11 cellular contexts compared by ENCODE assay signal in genomic region chr13:50358715-50359367, GRCh38.
DNase-seq lines count a peak whose midpoint lies in the region; TF ChIP-seq lines count a peak whose summit lies in the region.
"Had no signal": no experiment of that assay in that cellular context is flagged by ENCODE, and none has a peak within 500 bp of the region (broad histone marks: within the 10 kb centered on the region; RNA-seq: fewer than 3 reads in every experiment).

No MANE protein-coding gene starts in this region.

- H3K36me3 Mint-ChIP-seq in IgD-negative memory B cell = no peaks in the 10 kb centered on the region
- H3K36me3 Mint-ChIP-seq: CD8-positive, alpha-beta T cell had no signal

- H2AFZ ChIP-seq in PC-9 (no peak overlapping the region), hepatocyte (no peak overlapping the region)

- CTCF ChIA-PET in PC-9 (lab: Charles Lee) = no interaction called here

- H3K4me3 ChIP-seq in PC-9 (no peak overlapping the region), hepatocyte (no peak overlapping the region), stomach smooth muscle (ENCODE audit: low read length in 2 of 2) (no peak overlapping the region)
- H3K4me3 ChIP-seq: pancreas had no signal

- peaks cover 17% of the 10 kb centered on the region for H3F3A ChIP-seq in PC-9 (ENCODE audit: insufficient read depth, low read depth)

- peak overlapping the region in 2 of 4 donors; percentile 39 to 61 for H3K4me3 Mint-ChIP-seq in IgD-negative memory B cell
- H3K4me3 Mint-ChIP-seq: CD8-positive, alpha-beta T cell had no signal

- no peaks in the 10 kb centered on the region for H3K9me3 Mint-ChIP-seq in IgD-negative memory B cell
- H3K9me3 Mint-ChIP-seq: CD8-positive, alpha-beta T cell had no signal

- intact Hi-C loops in PC-9 (cut with micrococcal nuclease; ENCODE audit: unreplicated experiment) = loop anchor here (5.0 kb wide), 1 partner anchor 277 kb away; no protein-coding TSS in a partner anchor

- H3K9ac ChIP-seq in stomach smooth muscle (ENCODE audit: low read length in 2 of 2) = no peak overlapping the region

- H3K9me2 ChIP-seq in PC-9 (ENCODE audit: insufficient read depth) = no peaks in the 10 kb centered on the region
- no peaks in the 10 kb centered on the region for H3K9me2 ChIP-seq in hepatocyte (replicated peaks; ENCODE audit: insufficient read depth)

- BruUV-seq in PC-9 (replicated peaks; lab: Mats Ljungman, UMichigan) = no TSS peak

- DNase-seq in PC-9 (no peak), hepatocyte (ENCODE audit: low spot score) (no peak), NCI-H524 (lab: John Stamatoyannopoulos, UW) (no peak), T-helper 9 cell (no peak)
- no peak for DNase-seq in activated T-cell treated with anti-CD3 and anti-CD28 coated beads, Interleukin-2, amount 50 U/mL, for 48 hours
- DNase-seq: CD8-positive, alpha-beta T cell; GDM1; NCI-H1436 treated with DMSO at 0.1 percent for 48 hours; pancreas had no signal

- H3K27ac Mint-ChIP-seq in IgD-negative memory B cell = peak overlapping the region in 2 of 3 donors; percentile 0 to 3
- H3K27ac Mint-ChIP-seq: CD8-positive, alpha-beta T cell had no signal

- TF ChIP-seq CTCF in PC-9 (conservative IDR thresholded peaks at IDR 0.05) = no peak
- no peak for TF ChIP-seq CTCF in hepatocyte (IDR thresholded peaks at IDR 0.05; ENCODE audit: poor library complexity)

- H3K27ac ChIP-seq in PC-9 (peak overlapping the region; percentile 79; the same call in 1 of the 2 replicates), hepatocyte (peak overlapping the region; percentile 75), stomach smooth muscle (ENCODE audit: low read length) (peak overlapping the region; percentile 66)

- H3K4me1 ChIP-seq in PC-9 (replicated peaks; ENCODE audit: insufficient read depth) (peaks cover 27% of the 10 kb centered on the region), hepatocyte (ENCODE audit: insufficient read depth) (peaks cover 12% of the 10 kb centered on the region), stomach smooth muscle (ENCODE audit: control insufficient read depth, insufficient read depth, low read length) (peaks cover 23% of the 10 kb centered on the region)

- H4K20me1 ChIP-seq in PC-9 (ENCODE audit: insufficient read depth) (no peaks in the 10 kb centered on the region), hepatocyte (ENCODE audit: insufficient read depth, poor library complexity, severe bottlenecking) (no peaks in the 10 kb centered on the region)

- WGBS in hepatocyte (ENCODE audit: low lambda C conversion rate, missing lambda C conversion rate) = 89% methylated on average over 4 of the region's 4 CpGs

- POLR2A ChIA-PET in PC-9 (lab: Charles Lee; ENCODE audit: unreplicated experiment) = no interaction called here

- H3K27me3 Mint-ChIP-seq in IgD-negative memory B cell = no peaks in the 10 kb centered on the region

- H3K9me3 ChIP-seq in PC-9 (ENCODE audit: insufficient read depth, low read depth) (no peaks in the 10 kb centered on the region), hepatocyte (ENCODE audit: low read depth) (no peaks in the 10 kb centered on the region), stomach smooth muscle (ENCODE audit: control insufficient read depth in 2 of 2, low read length in 2 of 2) (no peaks in the 10 kb centered on the region)
- H3K9me3 ChIP-seq: pancreas had no signal

- H3K79me2 ChIP-seq in PC-9 (ENCODE audit: low read depth) (no peaks in the 10 kb centered on the region), hepatocyte (no peaks in the 10 kb centered on the region)

- no peaks in the 10 kb centered on the region for H3K36me3 ChIP-seq in PC-9 (ENCODE audit: low read depth)
- no peaks in the 10 kb centered on the region for H3K36me3 ChIP-seq in hepatocyte (replicated peaks; ENCODE audit: insufficient read depth, low read depth)
- no peaks in the 10 kb centered on the region for H3K36me3 ChIP-seq in stomach smooth muscle (ENCODE audit: control insufficient read depth in 2 of 2, insufficient read depth in 2 of 2, low read length in 2 of 2)
- H3K36me3 ChIP-seq: pancreas had no signal

- H3K4me1 Mint-ChIP-seq in IgD-negative memory B cell = peaks cover 31 to 43% (median 37%) of the 10 kb centered on the region in 3 donors

- no peak overlapping the region for H3K4me2 ChIP-seq in PC-9
- no peak overlapping the region for H3K4me2 ChIP-seq in hepatocyte

- H3K27me3 ChIP-seq in PC-9 (ENCODE audit: insufficient read depth, low read depth) (no peaks in the 10 kb centered on the region), hepatocyte (no peaks in the 10 kb centered on the region), stomach smooth muscle (ENCODE audit: control insufficient read depth in 1 of 2, insufficient read depth in 2 of 2, low read length in 2 of 2) (no peaks in the 10 kb centered on the region)
